7 cellular contexts compared by ENCODE assay signal in genomic region chr12:128817115-128818015, GRCh38. TPM values are rescaled to one million over a fixed set of nuclear protein-coding genes. Genes with fewer than 3 reads are reported as not detected.
DNase-seq lines count a peak whose midpoint lies in the region; ATAC-seq and TF ChIP-seq lines count a peak whose summit lies in the region.

No MANE protein-coding gene starts in this region.

- H3K27me3 Mint-ChIP-seq in dendritic cell treated with granulocyte-macrophage colony-stimulating factor and Interleukin-4, amounts not matched to agents 40 ng/mL and 50 ng/mL, for 4 days, result no peaks in the 10 kb centered on the region

- H3K4me3 ChIP-seq in HEK293 (ENCODE audit: low read depth, low read length) (no peak overlapping the region), muscle layer of colon (ENCODE audit: low read depth in 1 of 2, low read length in 2 of 2) (no peak overlapping the region), SJCRH30 (no peak overlapping the region)

- H3K36me3 ChIP-seq in HEK293 (ENCODE audit: control insufficient read depth in 2 of 2, insufficient read depth in 1 of 2, low read length in 2 of 2), result peaks cover 0 to 45% of the 10 kb centered on the region in 2 experiments; a peak in 2 of 3 replicates
- peaks cover 5% of the 10 kb centered on the region for H3K36me3 ChIP-seq in muscle layer of colon (ENCODE audit: insufficient read depth, low read length)
- peaks cover 11% of the 10 kb centered on the region; the same call in 1 of the 2 replicates for H3K36me3 ChIP-seq in SJCRH30

- H3K9me3 ChIP-seq in HEK293 (ENCODE audit: control insufficient read depth, insufficient read depth, low read depth, low read length) (no peaks in the 10 kb centered on the region), muscle layer of colon (ENCODE audit: low read length) (no peaks in the 10 kb centered on the region), SJCRH30 (replicated peaks) (no peaks in the 10 kb centered on the region)

- H3K27me3 ChIP-seq in muscle layer of colon (ENCODE audit: control insufficient read depth in 1 of 2, insufficient read depth in 2 of 2, low read length in 2 of 2) (no peaks in the 10 kb centered on the region), SJCRH30 (no peaks in the 10 kb centered on the region)

- POLR2A ChIA-PET in HEK293 (lab: Yijun Ruan, JAX), result no interaction called here

- H3K36me3 Mint-ChIP-seq in dendritic cell treated with granulocyte-macrophage colony-stimulating factor and Interleukin-4, amounts not matched to agents 40 ng/mL and 50 ng/mL, for 4 days (ENCODE audit: low read depth), result peaks cover 62% of the 10 kb centered on the region

- H3K4me1 ChIP-seq in HEK293 (ENCODE audit: control insufficient read depth, insufficient read depth, low read length) (peaks cover 13% of the 10 kb centered on the region), muscle layer of colon (ENCODE audit: insufficient read depth, low read length) (peaks cover 82% of the 10 kb centered on the region), SJCRH30 (no peaks in the 10 kb centered on the region)

- ATAC-seq in GM18511 (IDR thresholded peaks at IDR 0.05; ENCODE audit: unreplicated experiment), result peak; percentile 50

- intact Hi-C loops in dendritic cell treated with granulocyte-macrophage colony-stimulating factor and Interleukin-4, amounts not matched to agents 40 ng/mL and 50 ng/mL, for 4 days (cut with micrococcal nuclease), result loop anchor here (10.0 kb wide), 1 partner anchor 97 kb away; no protein-coding TSS in a partner anchor

- DNase-seq in NCI-H510A treated with DMSO at 0.1 percent for 48 hours (lab: John Stamatoyannopoulos, UW) (peak; percentile 20), NCI-H524 treated with DMSO at 0.1 percent for 48 hours (lab: John Stamatoyannopoulos, UW) (no peak), SJCRH30 (no peak)

- no peak for TF ChIP-seq CTCF in HEK293 (tag by site-specific recombination; IDR thresholded peaks at IDR 0.05)

- CTCF ChIA-PET in HEK293 (lab: Yijun Ruan, JAX), result interaction anchor here (0.7 kb wide), 1 partner anchor 119 kb away, joined by 3 read pairs; no protein-coding TSS in a partner anchor

- peaks cover 78% of the 10 kb centered on the region for H3K4me1 Mint-ChIP-seq in dendritic cell treated with granulocyte-macrophage colony-stimulating factor and Interleukin-4, amounts not matched to agents 40 ng/mL and 50 ng/mL, for 4 days (ENCODE audit: low read depth)

- H3K27ac ChIP-seq in HEK293 (ENCODE audit: extremely low read depth, low read depth, low read length) (no peak overlapping the region), muscle layer of colon (ENCODE audit: low read depth, low read length) (peak overlapping the region; percentile 67), SJCRH30 (no peak overlapping the region)

- H3K27ac Mint-ChIP-seq in dendritic cell treated with granulocyte-macrophage colony-stimulating factor and Interleukin-4, amounts not matched to agents 40 ng/mL and 50 ng/mL, for 4 days, result peak overlapping the region; percentile 68

- H3K9me3 Mint-ChIP-seq in dendritic cell treated with granulocyte-macrophage colony-stimulating factor and Interleukin-4, amounts not matched to agents 40 ng/mL and 50 ng/mL, for 4 days, result no peaks in the 10 kb centered on the region

- peak overlapping the region; percentile 14 for H3K4me3 Mint-ChIP-seq in dendritic cell treated with granulocyte-macrophage colony-stimulating factor and Interleukin-4, amounts not matched to agents 40 ng/mL and 50 ng/mL, for 4 days

- no peak overlapping the region for H3K9ac ChIP-seq in muscle layer of colon (ENCODE audit: low read length)

TF ChIP-seq in HEK293, 187 proteins besides CTCF, POLR2A, EP300 and RAD21 (continues in another document):
- TF ChIP-seq, protein P1, sequence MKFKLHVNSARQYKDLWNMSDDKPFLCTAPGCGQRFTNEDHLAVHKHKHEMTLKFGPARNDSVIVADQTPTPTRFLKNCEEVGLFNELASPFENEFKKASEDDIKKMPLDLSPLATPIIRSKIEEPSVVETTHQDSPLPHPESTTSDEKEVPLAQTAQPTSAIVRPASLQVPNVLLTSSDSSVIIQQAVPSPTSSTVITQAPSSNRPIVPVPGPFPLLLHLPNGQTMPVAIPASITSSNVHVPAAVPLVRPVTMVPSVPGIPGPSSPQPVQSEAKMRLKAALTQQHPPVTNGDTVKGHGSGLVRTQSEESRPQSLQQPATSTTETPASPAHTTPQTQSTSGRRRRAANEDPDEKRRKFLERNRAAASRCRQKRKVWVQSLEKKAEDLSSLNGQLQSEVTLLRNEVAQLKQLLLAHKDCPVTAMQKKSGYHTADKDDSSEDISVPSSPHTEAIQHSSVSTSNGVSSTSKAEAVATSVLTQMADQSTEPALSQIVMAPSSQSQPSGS (tag by site-specific recombination; IDR thresholded peaks at IDR 0.05; ENCODE audit: low read depth), result peak; percentile 92
- TF ChIP-seq HOXC10 (CRISPR knock-in tag; IDR thresholded peaks at IDR 0.05) (no peak), ZNF404 (tag by site-specific recombination; IDR thresholded peaks at IDR 0.05) (no peak), SP7 (tag by site-specific recombination; IDR thresholded peaks at IDR 0.05) (peak; percentile 68), GLIS1 (tag by site-specific recombination; IDR thresholded peaks at IDR 0.05) (peak; percentile 24; the same call in 1 of the 2 replicates), ZBTB48 (tag by site-specific recombination; IDR thresholded peaks at IDR 0.05) (peak; percentile 92), ZNF629 (tag by site-specific recombination; IDR thresholded peaks at IDR 0.05) (peak; percentile 88), ZNF792 (tag by site-specific recombination; IDR thresholded peaks at IDR 0.05) (no peak), ZNF174 (tag by site-specific recombination; IDR thresholded peaks at IDR 0.05) (no peak), ZNF560 (tag by site-specific recombination; IDR thresholded peaks at IDR 0.05; ENCODE audit: borderline replicate concordance) (no peak), ZNF16 (tag by site-specific recombination; IDR thresholded peaks at IDR 0.05; ENCODE audit: low read depth) (no peak), ZNF24 (tag by site-specific recombination; IDR thresholded peaks at IDR 0.05) (no peak), ZNF658 (tag by site-specific recombination; IDR thresholded peaks at IDR 0.05) (no peak), KLF8 (tag by site-specific recombination; IDR thresholded peaks at IDR 0.05) (0 out of 2 replicates have a peak, but pooled peaks have one; percentile 15), KLF10 (tag by site-specific recombination; IDR thresholded peaks at IDR 0.05) (no peak; the same call in 1 of the 2 replicates), TRIM28 (IDR thresholded peaks at IDR 0.05; ENCODE audit: borderline replicate concordance, low read length) (peak; percentile 68; the same call in 1 of the 2 replicates), ZXDB (tag by site-specific recombination; IDR thresholded peaks at IDR 0.05) (peak; percentile 64; the same call in 1 of the 2 replicates), ZNF549 (tag by site-specific recombination; IDR thresholded peaks at IDR 0.05) (no peak), IKZF3 (tag by site-specific recombination; IDR thresholded peaks at IDR 0.05) (no peak), ZIC2 (tag by site-specific recombination; IDR thresholded peaks at IDR 0.05) (peak; percentile 91), ZBTB21 (tag by site-specific recombination; IDR thresholded peaks at IDR 0.05) (peak; percentile 74), ZNF600 (tag by site-specific recombination; IDR thresholded peaks at IDR 0.05) (peak; percentile 81), ZNF292 (tag by site-specific recombination; IDR thresholded peaks at IDR 0.05; ENCODE audit: borderline replicate concordance, low read depth) (no peak), GFI1B (tag by site-specific recombination; IDR thresholded peaks at IDR 0.05) (no peak), FEZF1 (tag by site-specific recombination; IDR thresholded peaks at IDR 0.05) (peak; percentile 28), SCRT2 (tag by site-specific recombination; IDR thresholded peaks at IDR 0.05) (no peak), ZBTB8A (tag by site-specific recombination; IDR thresholded peaks at IDR 0.05) (peak; percentile 55)
- TF ChIP-seq, protein P2, sequence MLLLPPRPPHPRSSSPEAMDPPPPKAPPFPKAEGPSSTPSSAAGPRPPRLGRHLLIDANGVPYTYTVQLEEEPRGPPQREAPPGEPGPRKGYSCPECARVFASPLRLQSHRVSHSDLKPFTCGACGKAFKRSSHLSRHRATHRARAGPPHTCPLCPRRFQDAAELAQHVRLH (tag by site-specific recombination; IDR thresholded peaks at IDR 0.05), result 0 out of 2 replicates have a peak, but pooled peaks have one; percentile 11
- TF ChIP-seq, protein P3, sequence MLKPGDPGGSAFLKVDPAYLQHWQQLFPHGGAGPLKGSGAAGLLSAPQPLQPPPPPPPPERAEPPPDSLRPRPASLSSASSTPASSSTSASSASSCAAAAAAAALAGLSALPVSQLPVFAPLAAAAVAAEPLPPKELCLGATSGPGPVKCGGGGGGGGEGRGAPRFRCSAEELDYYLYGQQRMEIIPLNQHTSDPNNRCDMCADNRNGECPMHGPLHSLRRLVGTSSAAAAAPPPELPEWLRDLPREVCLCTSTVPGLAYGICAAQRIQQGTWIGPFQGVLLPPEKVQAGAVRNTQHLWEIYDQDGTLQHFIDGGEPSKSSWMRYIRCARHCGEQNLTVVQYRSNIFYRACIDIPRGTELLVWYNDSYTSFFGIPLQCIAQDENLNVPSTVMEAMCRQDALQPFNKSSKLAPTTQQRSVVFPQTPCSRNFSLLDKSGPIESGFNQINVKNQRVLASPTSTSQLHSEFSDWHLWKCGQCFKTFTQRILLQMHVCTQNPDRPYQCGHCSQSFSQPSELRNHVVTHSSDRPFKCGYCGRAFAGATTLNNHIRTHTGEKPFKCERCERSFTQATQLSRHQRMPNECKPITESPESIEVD (tag by site-specific recombination; IDR thresholded peaks at IDR 0.05), result peak; percentile 38; the same call in 1 of the 2 replicates
- TF ChIP-seq, protein P4, sequence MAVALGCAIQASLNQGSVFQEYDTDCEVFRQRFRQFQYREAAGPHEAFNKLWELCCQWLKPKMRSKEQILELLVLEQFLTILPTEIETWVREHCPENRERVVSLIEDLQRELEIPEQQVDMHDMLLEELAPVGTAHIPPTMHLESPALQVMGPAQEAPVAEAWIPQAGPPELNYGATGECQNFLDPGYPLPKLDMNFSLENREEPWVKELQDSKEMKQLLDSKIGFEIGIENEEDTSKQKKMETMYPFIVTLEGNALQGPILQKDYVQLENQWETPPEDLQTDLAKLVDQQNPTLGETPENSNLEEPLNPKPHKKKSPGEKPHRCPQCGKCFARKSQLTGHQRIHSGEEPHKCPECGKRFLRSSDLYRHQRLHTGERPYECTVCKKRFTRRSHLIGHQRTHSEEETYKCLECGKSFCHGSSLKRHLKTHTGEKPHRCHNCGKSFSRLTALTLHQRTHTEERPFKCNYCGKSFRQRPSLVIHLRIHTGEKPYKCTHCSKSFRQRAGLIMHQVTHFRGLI (tag by site-specific recombination; IDR thresholded peaks at IDR 0.05), result 0 out of 2 replicates have a peak, but pooled peaks have one; percentile 42

RNA-seq across cellular contexts. Expression of gene SLC15A4, which starts 6.4 kb away (rescaled TPM):
- 18.7 and 20.6 TPM in 2 replicates for total RNA-seq in SJCRH30 (2014; rRNA removed; shearing (Covaris generic))

RNA-seq across cellular contexts. Expression of gene GLT1D1, which starts 35.9 kb away (rescaled TPM):
- 0.10 TPM in 1 of 2 replicates, not detected in the other for total RNA-seq in SJCRH30 (2014; rRNA removed; shearing (Covaris generic))
